In genomic region chr10:22723343-22723779, GRCh38 we compare ENCODE assay signal across 1 cellular context.
TF ChIP-seq lines count a peak whose summit lies in the region.

No MANE protein-coding gene starts in this region.

TF ChIP-seq in GM12878, 131 proteins besides CTCF, POLR2A, EP300 and RAD21 (continued from another document):
- TF ChIP-seq HSF1 (IDR thresholded peaks at IDR 0.05; ENCODE audit: low read depth, low read length): no peak
- no peak for TF ChIP-seq ASH2L (IDR thresholded peaks at IDR 0.05; ENCODE audit: borderline replicate concordance, low read depth)
- 0 out of 2 replicates have a peak, but pooled peaks have one; percentile 24 for TF ChIP-seq RB1 (IDR thresholded peaks at IDR 0.05; ENCODE audit: borderline replicate concordance)
TF ChIP-seq in GM12878: peak in this region for 57.
